30 cellular contexts compared by ENCODE assay signal in genomic region chr1:188350104-188350503, GRCh38.
"Had no signal": no experiment of that assay in that cellular context is flagged by ENCODE, and none has a peak within 500 bp of the region (broad histone marks: within the 10 kb centered on the region; RNA-seq: fewer than 3 reads in every experiment).

No MANE protein-coding gene starts in this region.

- H3K9me3 Mint-ChIP-seq: activated CD4-positive, alpha-beta memory T cell treated with anti-CD3 and anti-CD28 coated beads, Interleukin-2, amount 10 ng/mL, durations not matched to agents 7 days and 5 days; activated CD4-positive, alpha-beta T cell treated with anti-CD3 and anti-CD28 coated beads, Interleukin-2, amount 10 ng/mL, durations not matched to agents 24 days and 14 days; activated naive CD8-positive, alpha-beta T cell treated with anti-CD3 and anti-CD28 coated beads, Interleukin-2, amount 10 ng/mL, durations not matched to agents 7 days and 5 days; activated T-cell treated with anti-CD3 and anti-CD28 coated beads, Interleukin-2, amount 50 U/mL, for 24 hours had no signal

- H3K27ac Mint-ChIP-seq: activated CD4-positive, alpha-beta memory T cell treated with anti-CD3 and anti-CD28 coated beads, Interleukin-2, amount 10 ng/mL, durations not matched to agents 7 days and 5 days; activated CD4-positive, alpha-beta T cell treated with anti-CD3 and anti-CD28 coated beads for 36 hours; activated CD4-positive, alpha-beta T cell treated with anti-CD3 and anti-CD28 coated beads, Interleukin-2, amount 10 ng/mL, durations not matched to agents 24 days and 14 days; activated naive CD4-positive, alpha-beta T cell treated with anti-CD3 and anti-CD28 coated beads, Interleukin-2, amount 10 ng/mL, durations not matched to agents 7 days and 5 days; activated naive CD4-positive, alpha-beta T cell treated with anti-CD3 and anti-CD28 coated beads, Interleukin-2, amount 50 U/mL, for 72 hours; activated naive CD8-positive, alpha-beta T cell treated with anti-CD3 and anti-CD28 coated beads, Interleukin-2, amount 10 ng/mL, durations not matched to agents 7 days and 5 days; activated T-cell treated with anti-CD3 and anti-CD28 coated beads, Interleukin-2, amount 50 U/mL, for 24 hours; activated T-cell treated with anti-CD3 and anti-CD28 coated beads, Interleukin-2, amount 50 U/mL, for 72 hours; T-helper 17 cell; T-helper 2 cell treated with Interferon-gamma antibody and Interleukin-4, amounts not matched to agents 5 μg/mL and 100 μg/mL, for 36 hours had no signal

- H3K4me3 Mint-ChIP-seq: activated CD4-positive, alpha-beta memory T cell treated with anti-CD3 and anti-CD28 coated beads, Interleukin-2, amount 10 ng/mL, durations not matched to agents 7 days and 5 days; activated CD4-positive, alpha-beta T cell treated with anti-CD3 and anti-CD28 coated beads for 36 hours; activated CD4-positive, alpha-beta T cell treated with anti-CD3 and anti-CD28 coated beads, Interleukin-2, amount 10 ng/mL, durations not matched to agents 24 days and 14 days; activated naive CD4-positive, alpha-beta T cell treated with anti-CD3 and anti-CD28 coated beads, Interleukin-2, amount 10 ng/mL, durations not matched to agents 7 days and 5 days; activated naive CD8-positive, alpha-beta T cell treated with anti-CD3 and anti-CD28 coated beads, Interleukin-2, amount 10 ng/mL, durations not matched to agents 7 days and 5 days; activated T-cell treated with anti-CD3 and anti-CD28 coated beads, Interleukin-2, amount 50 U/mL, for 24 hours; activated T-cell treated with anti-CD3 and anti-CD28 coated beads, Interleukin-2, amount 50 U/mL, for 72 hours; T-helper 17 cell; T-helper 2 cell treated with Interferon-gamma antibody and Interleukin-4, amounts not matched to agents 5 μg/mL and 100 μg/mL, for 36 hours had no signal

- H3K4me1 Mint-ChIP-seq: activated CD4-positive, alpha-beta memory T cell treated with anti-CD3 and anti-CD28 coated beads, Interleukin-2, amount 10 ng/mL, durations not matched to agents 7 days and 5 days; activated CD4-positive, alpha-beta T cell treated with anti-CD3 and anti-CD28 coated beads for 36 hours; activated CD4-positive, alpha-beta T cell treated with anti-CD3 and anti-CD28 coated beads, Interleukin-2, amount 10 ng/mL, durations not matched to agents 24 days and 14 days; activated naive CD4-positive, alpha-beta T cell treated with anti-CD3 and anti-CD28 coated beads, Interleukin-2, amount 10 ng/mL, durations not matched to agents 7 days and 5 days; activated naive CD8-positive, alpha-beta T cell treated with anti-CD3 and anti-CD28 coated beads, Interleukin-2, amount 10 ng/mL, durations not matched to agents 7 days and 5 days; T-helper 17 cell had no signal

- H3K36me3 Mint-ChIP-seq: activated naive CD4-positive, alpha-beta T cell treated with anti-CD3 and anti-CD28 coated beads, Interleukin-2, amount 10 ng/mL, durations not matched to agents 7 days and 5 days; activated naive CD4-positive, alpha-beta T cell treated with anti-CD3 and anti-CD28 coated beads, Interleukin-2, amount 50 U/mL, for 72 hours; activated naive CD8-positive, alpha-beta T cell treated with anti-CD3 and anti-CD28 coated beads, Interleukin-2, amount 10 ng/mL, durations not matched to agents 7 days and 5 days had no signal

- H3K4me3 ChIP-seq: cardiac muscle cell, colonic mucosa, esophagus muscularis mucosa, gastroesophageal sphincter, heart right ventricle, hepatocyte had no signal

- H3K27me3 Mint-ChIP-seq: activated CD4-positive, alpha-beta memory T cell treated with anti-CD3 and anti-CD28 coated beads, Interleukin-2, amount 10 ng/mL, durations not matched to agents 7 days and 5 days; activated CD4-positive, alpha-beta T cell treated with anti-CD3 and anti-CD28 coated beads for 36 hours; activated CD4-positive, alpha-beta T cell treated with anti-CD3 and anti-CD28 coated beads, Interleukin-2, amount 10 ng/mL, durations not matched to agents 24 days and 14 days; activated naive CD4-positive, alpha-beta T cell treated with anti-CD3 and anti-CD28 coated beads, Interleukin-2, amount 10 ng/mL, durations not matched to agents 7 days and 5 days; activated naive CD8-positive, alpha-beta T cell treated with anti-CD3 and anti-CD28 coated beads, Interleukin-2, amount 10 ng/mL, durations not matched to agents 7 days and 5 days; activated T-cell treated with anti-CD3 and anti-CD28 coated beads, Interleukin-2, amount 50 U/mL, for 24 hours; T-helper 17 cell had no signal

- ATAC-seq: activated CD4-positive, alpha-beta T cell treated with anti-CD3 and anti-CD28 coated beads for 36 hours; activated naive CD4-positive, alpha-beta T cell treated with anti-CD3 and anti-CD28 coated beads, Interleukin-2, amount 50 U/mL, for 72 hours; activated T-cell treated with anti-CD3 and anti-CD28 coated beads, Interleukin-2, amount 50 U/mL, for 72 hours; gastroesophageal sphincter; heart right ventricle; T-helper 17 cell had no signal

- H3K27ac ChIP-seq: brain microvascular endothelial cell, cardiac muscle cell, colonic mucosa, esophagus muscularis mucosa, gastroesophageal sphincter, heart right ventricle, hepatocyte had no signal

- H3K27me3 ChIP-seq: brain microvascular endothelial cell, cardiac muscle cell, colonic mucosa, esophagus muscularis mucosa, gastroesophageal sphincter, heart right ventricle, hepatocyte had no signal

- H3K9me3 ChIP-seq: colonic mucosa, esophagus muscularis mucosa, gastroesophageal sphincter had no signal

- DNase-seq: activated CD4-positive, alpha-beta memory T cell treated with anti-CD3 and anti-CD28 coated beads, Interleukin-2, amount 10 ng/mL, durations not matched to agents 7 days and 5 days; activated CD4-positive, alpha-beta T cell treated with anti-CD3 and anti-CD28 coated beads for 36 hours; activated CD4-positive, alpha-beta T cell treated with anti-CD3 and anti-CD28 coated beads, Interleukin-2, amount 10 ng/mL, durations not matched to agents 24 days and 14 days; activated CD4-positive, alpha-beta T cell treated with anti-CD3 and anti-CD28 coated beads, Interleukin-2, amount 50 U/mL, for 4 hours; activated CD4-positive, CD25-positive, alpha-beta regulatory T cell; activated CD4-positive, CD25-positive, alpha-beta regulatory T cell treated with anti-CD3 and anti-CD28 coated beads, Interleukin-2, amount 50 U/mL, for 72 hours; activated CD8-positive, alpha-beta memory T cell treated with anti-CD3 and anti-CD28 coated beads, Interleukin-2, amount 50 U/mL, for 48 hours; activated gamma-delta T cell; activated naive CD4-positive, alpha-beta T cell; activated naive CD4-positive, alpha-beta T cell treated with anti-CD3 and anti-CD28 coated beads, Interleukin-2, amount 10 ng/mL, durations not matched to agents 7 days and 5 days; activated naive CD8-positive, alpha-beta T cell treated with anti-CD3 and anti-CD28 coated beads, Interleukin-2, amount 10 ng/mL, durations not matched to agents 7 days and 5 days; activated T-cell treated with anti-CD3 and anti-CD28 coated beads for 4 hours; activated T-cell treated with anti-CD3 and anti-CD28 coated beads, Interleukin-2, amount 50 U/mL, for 24 hours; activated T-cell treated with anti-CD3 and anti-CD28 coated beads, Interleukin-2, amount 50 U/mL, for 72 hours; brain microvascular endothelial cell; central memory CD4-positive, alpha-beta T cell; cerebellar nuclear complex; colonic mucosa; effector CD8-positive, alpha-beta T cell; erythroblast; foreskin melanocyte; heart right ventricle; T-helper 1 cell; T-helper 17 cell had no signal

- H3K4me1 ChIP-seq: colonic mucosa, esophagus muscularis mucosa, gastroesophageal sphincter, heart right ventricle had no signal

- H3K36me3 ChIP-seq: brain microvascular endothelial cell, cardiac muscle cell, colonic mucosa, esophagus muscularis mucosa, gastroesophageal sphincter, heart right ventricle had no signal
